Comparison of ENCODE assay signal across 8 cellular contexts in genomic region chr15:67863442-67863987, GRCh38. TPM values are rescaled to one million over a fixed set of nuclear protein-coding genes. Genes with fewer than 3 reads are reported as not detected.
DNase-seq lines count a peak whose midpoint lies in the region; ATAC-seq, FAIRE-seq and TF ChIP-seq lines count a peak whose summit lies in the region.

No MANE protein-coding gene starts in this region.

- peaks cover 18% of the 10 kb centered on the region for H3K4me1 Mint-ChIP-seq in WTC11

- H3K27me3 Mint-ChIP-seq in WTC11 (ENCODE audit: low read depth): peaks cover 26% of the 10 kb centered on the region

- peaks cover 0 to 6% of the 10 kb centered on the region in 2 donors for H3K4me1 ChIP-seq in kidney (ENCODE audit: control insufficient read depth in 1 of 2, insufficient read depth in 1 of 2, low read depth in 1 of 2, low read length in 2 of 2)

- TF ChIP-seq CTCF in WTC11 (IDR thresholded peaks at IDR 0.05) (peak; percentile 91), kidney (IDR thresholded peaks at IDR 0.05; ENCODE audit: borderline replicate concordance, extremely low read depth, insufficient read depth) (peak; percentile 96)

- H3K27ac ChIP-seq in caudate nucleus (ENCODE audit: low read depth, low read length): no peak overlapping the region
- H3K27ac ChIP-seq in kidney (ENCODE audit: low read depth in 2 of 2, low read length in 2 of 2): no peak overlapping the region

- ATAC-seq in HG03066 (IDR thresholded peaks at IDR 0.05; ENCODE audit: low read depth, unreplicated experiment) (peak; percentile 88), WTC11 (peak; percentile 95)

- no peak for FAIRE-seq in kidney (lab: Jason Lieb, UNC)

- H3K36me3 Mint-ChIP-seq in WTC11: no peaks in the 10 kb centered on the region

- intact Hi-C loops in kidney (cut with DNase I): loop anchor here (10.0 kb wide), 1 partner anchor 291 kb away; no protein-coding TSS in a partner anchor

- peak overlapping the region; percentile 10 to 66 for H3K4me3 ChIP-seq in kidney (ENCODE audit: low read length in 2 of 2)

- H3K27ac Mint-ChIP-seq in WTC11: no peak overlapping the region

- peak overlapping the region in 1 of 2 donors; percentile 53 for H3K9ac ChIP-seq in kidney (ENCODE audit: low read length in 2 of 2)

- no peaks in the 10 kb centered on the region for H3K9me3 Mint-ChIP-seq in WTC11

- peak overlapping the region; percentile 65 for H3K4me3 Mint-ChIP-seq in WTC11

- CTCF ChIA-PET in WTC11 (lab: Charles Lee): interaction anchor here (0.5 to 2.5 kb wide), 39 partner anchors 10 to 443 kb away, joined by 3 to 43 read pairs (median 4); partner anchors contain the start of gene PIAS1

- peak; percentile 68 to 92 for DNase-seq in NCI-H526 (lab: John Stamatoyannopoulos, UW)
- no peak for DNase-seq in NCI-H526 treated with DMSO at 0.1 percent for 48 hours (lab: John Stamatoyannopoulos, UW)
- DNase-seq in NCI-H2171 treated with DMSO at 0.1 percent for 48 hours (lab: John Stamatoyannopoulos, UW): peak; percentile 29
- peak; percentile 85 for DNase-seq in WTC11 (ENCODE audit: low spot score)
- DNase-seq in caudate nucleus (lab: John Stamatoyannopoulos, UW): peak in 55 of 61 donors; percentile 12 to 82 (median 52)
- DNase-seq in kidney: peak; percentile 93
- DNase-seq in stimulated activated CD4-positive, alpha-beta T cell treated with anti-CD3 and anti-CD28 coated beads, Interleukin-15, amount 100 ng/mL, for 24 hours: peak; percentile 83

- H3K9me3 ChIP-seq in kidney (ENCODE audit: control insufficient read depth in 1 of 2, low read length in 2 of 2): no peaks in the 10 kb centered on the region

- POLR2A ChIA-PET in WTC11 (lab: Charles Lee): interaction anchor here (0.8 to 2.2 kb wide), 3 partner anchors 10 to 190 kb away, joined by 3 to 5 read pairs (median 4); partner anchors contain the start of gene PIAS1

- no peaks in the 10 kb centered on the region for H3K36me3 ChIP-seq in kidney (ENCODE audit: control insufficient read depth in 1 of 2, insufficient read depth in 2 of 2, low read length in 2 of 2)

TF ChIP-seq in WTC11, 78 proteins besides CTCF, POLR2A, EP300 and RAD21 (continues in another document):
- TF ChIP-seq MAX (CRISPR knock-in tag; IDR thresholded peaks at IDR 0.05) (peak; percentile 93), HMGXB4 (CRISPR knock-in tag; IDR thresholded peaks at IDR 0.05) (peak; percentile 86), ESRRA (CRISPR knock-in tag; IDR thresholded peaks at IDR 0.05; ENCODE audit: borderline replicate concordance) (no peak), KAT7 (CRISPR knock-in tag; IDR thresholded peaks at IDR 0.05; ENCODE audit: borderline replicate concordance) (no peak), ZNF423 (CRISPR knock-in tag; IDR thresholded peaks at IDR 0.05) (0 out of 2 replicates have a peak, but pooled peaks have one; percentile 17), FOXK1 (CRISPR knock-in tag; IDR thresholded peaks at IDR 0.05) (no peak), TEAD1 (CRISPR knock-in tag; IDR thresholded peaks at IDR 0.05) (peak; percentile 68; the same call in 1 of the 2 replicates), ZNF219 (CRISPR knock-in tag; IDR thresholded peaks at IDR 0.05; ENCODE audit: borderline replicate concordance) (no peak), USF1 (CRISPR knock-in tag; IDR thresholded peaks at IDR 0.05) (peak; percentile 52; the same call in 1 of the 2 replicates), ZNF281 (CRISPR knock-in tag; IDR thresholded peaks at IDR 0.05) (0 out of 2 replicates have a peak, but pooled peaks have one; percentile 36), ZNF263 (CRISPR knock-in tag; IDR thresholded peaks at IDR 0.05; ENCODE audit: low read depth) (peak; percentile 71; the same call in 1 of the 2 replicates), FOXP1 (CRISPR knock-in tag; IDR thresholded peaks at IDR 0.05; ENCODE audit: borderline replicate concordance) (peak; percentile 48; the same call in 1 of the 2 replicates), GABPB1 (CRISPR knock-in tag; IDR thresholded peaks at IDR 0.05) (no peak), MYBL2 (CRISPR knock-in tag; IDR thresholded peaks at IDR 0.05) (peak; percentile 21; the same call in 1 of the 2 replicates), TEAD4 (CRISPR knock-in tag; IDR thresholded peaks at IDR 0.05) (peak; percentile 42; the same call in 1 of the 2 replicates), ETV6 (CRISPR knock-in tag; IDR thresholded peaks at IDR 0.05) (peak; percentile 84; the same call in 1 of the 2 replicates), E2F4 (CRISPR knock-in tag; IDR thresholded peaks at IDR 0.05; ENCODE audit: borderline replicate concordance, low read depth) (no peak), CREB1 (CRISPR knock-in tag; IDR thresholded peaks at IDR 0.05) (0 out of 2 replicates have a peak, but pooled peaks have one; percentile 29), JAZF1 (CRISPR knock-in tag; IDR thresholded peaks at IDR 0.05) (no peak), ZNF317 (CRISPR knock-in tag; IDR thresholded peaks at IDR 0.05; ENCODE audit: borderline replicate concordance, low read depth) (no peak), FOXP4 (CRISPR knock-in tag; IDR thresholded peaks at IDR 0.05) (0 out of 2 replicates have a peak, but pooled peaks have one; percentile 48)

RNA-seq across cellular contexts. Expression of gene RNU6-1, which starts 23.7 kb away (rescaled TPM):
- total RNA-seq in WTC11 (2021): not detected in 3 replicates
- total RNA-seq in kidney: not detected
- polyA plus RNA-seq in kidney (ENCODE audit: insufficient read depth, low read depth, low replicate concordance): not detected

RNA-seq across cellular contexts. Expression of gene SKOR1, which starts 38.2 kb away (rescaled TPM):
- total RNA-seq in WTC11 (2021): 0.09 to 0.22 TPM (median 0.11 TPM) in 3 replicates
- 0.57 TPM for total RNA-seq in kidney
- polyA plus RNA-seq in kidney (ENCODE audit: insufficient read depth, low read depth, low replicate concordance): 0.22 TPM
